In genomic region chr1:47724427-47724999, GRCh38 we compare ENCODE assay signal across 22 cellular contexts.
DNase-seq lines count a peak whose midpoint lies in the region; ATAC-seq and TF ChIP-seq lines count a peak whose summit lies in the region.
"Had no signal": no experiment of that assay in that cellular context is flagged by ENCODE, and none has a peak within 500 bp of the region (broad histone marks: within the 10 kb centered on the region; RNA-seq: fewer than 3 reads in every experiment).

No MANE protein-coding gene starts in this region.

- no peak overlapping the region for H3K27ac Mint-ChIP-seq in activated CD8-positive, alpha-beta T cell treated with anti-CD3 and anti-CD28 coated beads, Interleukin-2, amount 10 ng/mL, durations not matched to agents 7 days and 5 days
- H3K27ac Mint-ChIP-seq: CD4-positive, alpha-beta T cell; natural killer cell; stimulated activated effector memory CD8-positive, alpha-beta T cell treated with anti-CD3 and anti-CD28 coated beads, Interleukin-12 subunit alpha, Interleukin-12 subunit beta, amount 100 ng/mL, for 72 hours; T-helper 2 cell treated with Interferon-gamma antibody and Interleukin-4, amounts not matched to agents 5 μg/mL and 100 μg/mL, for 36 hours had no signal

- peaks cover 33% of the 10 kb centered on the region for H3K27me3 Mint-ChIP-seq in activated CD8-positive, alpha-beta T cell treated with anti-CD3 and anti-CD28 coated beads, Interleukin-2, amount 10 ng/mL, durations not matched to agents 7 days and 5 days (ENCODE audit: low read depth)

- peak overlapping the region in 1 of 2 donors; percentile 53 for H3K9ac ChIP-seq in colonic mucosa (ENCODE audit: low read depth in 2 of 2, low read length in 2 of 2)
- H3K9ac ChIP-seq: GM23248 had no signal

- H3K9me3 ChIP-seq in left ventricle myocardium inferior (replicated peaks) (no peaks in the 10 kb centered on the region), colonic mucosa (no peaks in the 10 kb centered on the region), mesodermal cell (ENCODE audit: control insufficient read depth, low read length) (no peaks in the 10 kb centered on the region)
- H3K9me3 ChIP-seq: SJSA1, tibial nerve had no signal

- H3K4me1 ChIP-seq in left ventricle myocardium inferior = peaks cover 16% of the 10 kb centered on the region
- H3K4me1 ChIP-seq in colonic mucosa = peaks cover 21% of the 10 kb centered on the region
- peaks cover 11% of the 10 kb centered on the region for H3K4me1 ChIP-seq in mesodermal cell (ENCODE audit: control insufficient read depth, insufficient read depth, low read length, poor library complexity, severe bottlenecking)

- CTCF ChIA-PET in activated CD8-positive, alpha-beta T cell treated with anti-CD3 and anti-CD28 coated beads, Interleukin-2, amount 10 ng/mL, durations not matched to agents 7 days and 5 days (lab: Charles Lee) = interaction anchor here (5.4 kb wide), 1 partner anchor 287 kb away, joined by 43 read pairs; the partner anchor contains the start of gene FOXD2

- intact Hi-C loops in left ventricle myocardium inferior (cut with micrococcal nuclease) = loop anchor here (10.0 kb wide), 1 partner anchor 550 kb away; no protein-coding TSS in a partner anchor
- intact Hi-C loops in cardiac septum (cut with DNase I) = no loop called here
- intact Hi-C loops in colonic mucosa (cut with DNase I) = no loop called here

- no peaks in the 10 kb centered on the region for H3K36me3 Mint-ChIP-seq in activated CD8-positive, alpha-beta T cell treated with anti-CD3 and anti-CD28 coated beads, Interleukin-2, amount 10 ng/mL, durations not matched to agents 7 days and 5 days (ENCODE audit: low read depth)
- H3K36me3 Mint-ChIP-seq: natural killer cell; stimulated activated effector memory CD8-positive, alpha-beta T cell treated with anti-CD3 and anti-CD28 coated beads, Interleukin-12 subunit alpha, Interleukin-12 subunit beta, amount 100 ng/mL, for 72 hours had no signal

- DNase-seq in left ventricle myocardium inferior (no peak), cardiac septum (ENCODE audit: low spot score) (no peak), colonic mucosa (peak; percentile 70), NCI-H2029 (lab: John Stamatoyannopoulos, UW) (no peak), NCI-H345 (lab: John Stamatoyannopoulos, UW) (no peak), dedifferentiated amniotic fluid mesenchymal stem cell (ENCODE audit: extremely low spot score) (no peak)
- DNase-seq in activated CD8-positive, alpha-beta T cell treated with anti-CD3 and anti-CD28 coated beads, Interleukin-2, amount 10 ng/mL, durations not matched to agents 7 days and 5 days = no peak
- DNase-seq: activated CD8-positive, alpha-beta memory T cell treated with anti-CD3 and anti-CD28 coated beads for 24 hours; CD4-positive, alpha-beta T cell; DND-41; natural killer cell; NCI-H2029 treated with DMSO at 0.1 percent for 48 hours; PC-9; stimulated activated CD4-positive, alpha-beta T cell treated with anti-CD3 and anti-CD28 coated beads, Interleukin-12 subunit alpha, Interleukin-12 subunit beta, amount 100 ng/mL, for 4 hours had no signal

- H3K4me3 ChIP-seq in left ventricle myocardium inferior (peak overlapping the region; percentile 49), colonic mucosa (no peak overlapping the region), mesodermal cell (ENCODE audit: extremely low read depth, insufficient read depth, low read length, poor library complexity, severe bottlenecking) (peak overlapping the region; percentile 11)
- H3K4me3 ChIP-seq: GM23248, K562, PC-9, SJSA1 had no signal

- POLR2A ChIA-PET in activated CD8-positive, alpha-beta T cell treated with anti-CD3 and anti-CD28 coated beads, Interleukin-2, amount 10 ng/mL, durations not matched to agents 7 days and 5 days (lab: Charles Lee) = no interaction called here

- H3K4me3 Mint-ChIP-seq in activated CD8-positive, alpha-beta T cell treated with anti-CD3 and anti-CD28 coated beads, Interleukin-2, amount 10 ng/mL, durations not matched to agents 7 days and 5 days = no peak overlapping the region
- H3K4me3 Mint-ChIP-seq: CD4-positive, alpha-beta T cell; natural killer cell; stimulated activated effector memory CD8-positive, alpha-beta T cell treated with anti-CD3 and anti-CD28 coated beads, Interleukin-12 subunit alpha, Interleukin-12 subunit beta, amount 100 ng/mL, for 72 hours; T-helper 2 cell treated with Interferon-gamma antibody and Interleukin-4, amounts not matched to agents 5 μg/mL and 100 μg/mL, for 36 hours had no signal

- H3K4me1 Mint-ChIP-seq in activated CD8-positive, alpha-beta T cell treated with anti-CD3 and anti-CD28 coated beads, Interleukin-2, amount 10 ng/mL, durations not matched to agents 7 days and 5 days (ENCODE audit: low read depth) = peaks cover 6% of the 10 kb centered on the region

- no peak for TF ChIP-seq CTCF in left ventricle myocardium inferior (IDR thresholded peaks at IDR 0.05; ENCODE audit: borderline replicate concordance)
- TF ChIP-seq CTCF in colonic mucosa (IDR thresholded peaks at IDR 0.05) = no peak

- peaks cover 83% of the 10 kb centered on the region for H3K27me3 ChIP-seq in left ventricle myocardium inferior (ENCODE audit: low read depth)
- H3K27me3 ChIP-seq in colonic mucosa = peaks cover 16% of the 10 kb centered on the region
- H3K27me3 ChIP-seq: SJSA1 had no signal

- H3K36me3 ChIP-seq in left ventricle myocardium inferior (no peaks in the 10 kb centered on the region), colonic mucosa (no peaks in the 10 kb centered on the region), mesodermal cell (ENCODE audit: control insufficient read depth, insufficient read depth, low read length) (no peaks in the 10 kb centered on the region)
- H3K36me3 ChIP-seq: SJSA1, tibial nerve had no signal

- no peaks in the 10 kb centered on the region for H3K9me3 Mint-ChIP-seq in activated CD8-positive, alpha-beta T cell treated with anti-CD3 and anti-CD28 coated beads, Interleukin-2, amount 10 ng/mL, durations not matched to agents 7 days and 5 days (ENCODE audit: insufficient read depth)
- H3K9me3 Mint-ChIP-seq: CD4-positive, alpha-beta T cell; natural killer cell; stimulated activated effector memory CD8-positive, alpha-beta T cell treated with anti-CD3 and anti-CD28 coated beads, Interleukin-12 subunit alpha, Interleukin-12 subunit beta, amount 100 ng/mL, for 72 hours; T-helper 2 cell treated with Interferon-gamma antibody and Interleukin-4, amounts not matched to agents 5 μg/mL and 100 μg/mL, for 36 hours had no signal

- ATAC-seq in activated CD8-positive, alpha-beta T cell treated with anti-CD3 and anti-CD28 coated beads, Interleukin-2, amount 10 ng/mL, durations not matched to agents 7 days and 5 days = no peak
- ATAC-seq: natural killer cell; stimulated activated effector memory CD8-positive, alpha-beta T cell treated with anti-CD3 and anti-CD28 coated beads, Interleukin-12 subunit alpha, Interleukin-12 subunit beta, amount 100 ng/mL, for 72 hours had no signal

- H3K27ac ChIP-seq in left ventricle myocardium inferior (replicated peaks) (no peak overlapping the region), colonic mucosa (peak overlapping the region; percentile 7), mesodermal cell (ENCODE audit: low read depth, low read length, severe bottlenecking) (no peak overlapping the region)
- H3K27ac ChIP-seq: GM23248, HL-60, PC-9, SJSA1, tibial nerve had no signal

- WGBS in mesodermal cell (ENCODE audit: insufficient coverage in 2 of 2), 2 experiments = 81 to 84% methylated on average over 12 to 13 of the region's 13 CpGs
